8 cellular contexts compared by ENCODE assay signal in genomic region chr4:165343353-165344191, GRCh38. TPM values are rescaled to one million over a fixed set of nuclear protein-coding genes. Genes with fewer than 3 reads are reported as not detected.
A peak's percentile ranks its signal among the peaks of the same experiment; 100 is the strongest.
DNase-seq lines count a peak whose midpoint lies in the region; ATAC-seq, FAIRE-seq and TF ChIP-seq lines count a peak whose summit lies in the region.

No MANE protein-coding gene starts in this region.

- no peaks in the 10 kb centered on the region for H3K79me2 ChIP-seq in SK-N-SH (ENCODE audit: insufficient read depth)

- no peaks in the 10 kb centered on the region for H3K9me2 ChIP-seq in SK-N-SH

- H3F3A ChIP-seq in SK-N-SH (replicated peaks; ENCODE audit: insufficient read depth) = peaks cover 7% of the 10 kb centered on the region

- no peak overlapping the region for H3K4me2 ChIP-seq in SK-N-SH

- no peaks in the 10 kb centered on the region for H3K4me1 ChIP-seq in SK-N-SH (ENCODE audit: control insufficient read depth in 1 of 2, insufficient read depth in 2 of 2, low read depth in 1 of 2, low read length in 1 of 2)

- FAIRE-seq in GM19239 (lab: Jason Lieb, UNC) = peak; percentile 77

- peak; percentile 67 for TF ChIP-seq RAD21 in SK-N-SH (IDR thresholded peaks at IDR 0.05; ENCODE audit: low read length)

- no peaks in the 10 kb centered on the region for H4K20me1 ChIP-seq in SK-N-SH (ENCODE audit: insufficient read depth)

- no peak for TF ChIP-seq EP300 in SK-N-SH (IDR thresholded peaks at IDR 0.05; ENCODE audit: borderline replicate concordance in 1 of 2, low read depth in 1 of 2, low read length in 1 of 2)

- H3K27ac ChIP-seq in C4-2B = no peak overlapping the region
- no peak overlapping the region for H3K27ac ChIP-seq in SK-N-SH (ENCODE audit: low read depth in 2 of 2, low read length in 1 of 2)

- POLR2A ChIA-PET in SK-N-SH (lab: Yijun Ruan, JAX) = interaction anchor here (0.9 kb wide), 1 partner anchor 35 kb away, joined by 3 read pairs; the partner anchor contains the start of gene CPE

- CTCF ChIA-PET in SK-N-SH (lab: Yijun Ruan, JAX) = interaction anchor here (0.7 to 6.1 kb wide), 19 partner anchors 8 to 231 kb away, joined by 3 to 76 read pairs (median 3); partner anchors contain the start of gene TMEM192

- no peak overlapping the region for H3K9ac ChIP-seq in SK-N-SH

- WGBS in SK-N-SH (ENCODE audit: low lambda C conversion rate) = 86% methylated on average over 13 of the region's 13 CpGs

- no peak for DNase-seq in GM19239 (ENCODE audit: insufficient read length, low spot score)
- no peak for DNase-seq in SK-N-SH
- peak; percentile 22 for DNase-seq in left kidney (ENCODE audit: low read depth, low spot score)
- DNase-seq in activated gamma-delta T cell (lab: John Stamatoyannopoulos, UW) = no peak
- DNase-seq in NCI-H446 treated with DMSO at 0.1 percent for 48 hours (lab: John Stamatoyannopoulos, UW) = no peak
- no peak for DNase-seq in EL

- H3K4me3 ChIP-seq in SK-N-SH (ENCODE audit: low read depth in 2 of 2, low read length in 1 of 2) = no peak overlapping the region

- no peaks in the 10 kb centered on the region for H3K9me3 ChIP-seq in SK-N-SH

- TF ChIP-seq CTCF in C4-2B (conservative IDR thresholded peaks at IDR 0.05) = peak; percentile 53
- peak; percentile 56 for TF ChIP-seq CTCF in SK-N-SH (IDR thresholded peaks at IDR 0.05)

- H2AFZ ChIP-seq in SK-N-SH (ENCODE audit: low read depth) = no peak overlapping the region

- H3K36me3 ChIP-seq in SK-N-SH (replicated peaks in 1 of 2; ENCODE audit: control insufficient read depth in 1 of 2, insufficient read depth in 2 of 2, low read length in 1 of 2) = peaks cover 40 to 47% of the 10 kb centered on the region in 2 experiments

- no peak for ATAC-seq in GM21737 (IDR thresholded peaks at IDR 0.05; ENCODE audit: unreplicated experiment)

- no peaks in the 10 kb centered on the region for H3K27me3 ChIP-seq in SK-N-SH (ENCODE audit: insufficient read depth)

TF ChIP-seq in SK-N-SH, 30 proteins besides CTCF, POLR2A, EP300 and RAD21:
- TF ChIP-seq SMC3 (IDR thresholded peaks at IDR 0.05; ENCODE audit: low read depth, low read length) (peak; percentile 71), MXI1 (IDR thresholded peaks at IDR 0.05; ENCODE audit: low read depth, low read length) (no peak)

RNA-seq across cellular contexts. Expression of gene MSMO1, which starts 16.1 kb away (rescaled TPM):
- polyA plus RNA-seq in SK-N-SH (2012; rRNA removed) = 13.2 and 20.2 TPM in 2 replicates
- 24.2 TPM in 2 replicates for polyA plus RNA-seq in SK-N-SH (2012; cell fraction: cytosol; rRNA removed)
- 3.7 and 11.1 TPM in 2 replicates for polyA plus RNA-seq in SK-N-SH (2012; cell fraction: nucleus; rRNA removed)

RNA-seq across cellular contexts. Expression of gene CPE, which starts 35.2 kb away (rescaled TPM):
- 18.2 and 25.9 TPM in 2 replicates for polyA plus RNA-seq in SK-N-SH (2012; rRNA removed)
- polyA plus RNA-seq in SK-N-SH (2012; cell fraction: cytosol; rRNA removed) = 24.6 and 30.2 TPM in 2 replicates
- polyA plus RNA-seq in SK-N-SH (2012; cell fraction: nucleus; rRNA removed) = 6.2 and 10.6 TPM in 2 replicates
